In genomic region chr13:53104120-53104519, GRCh38 we compare ENCODE assay signal across 1 cellular context.
TF ChIP-seq lines count a peak whose summit lies in the region.

No MANE protein-coding gene starts in this region.

TF ChIP-seq in GM23338, 12 proteins besides CTCF, POLR2A, EP300 and RAD21 (continued from another document):
- TF ChIP-seq ZNF462 (CRISPR knock-in tag; IDR thresholded peaks at IDR 0.05), result no peak
